ENCODE assay signal across 29 cellular contexts in the genomic region with DNA sequence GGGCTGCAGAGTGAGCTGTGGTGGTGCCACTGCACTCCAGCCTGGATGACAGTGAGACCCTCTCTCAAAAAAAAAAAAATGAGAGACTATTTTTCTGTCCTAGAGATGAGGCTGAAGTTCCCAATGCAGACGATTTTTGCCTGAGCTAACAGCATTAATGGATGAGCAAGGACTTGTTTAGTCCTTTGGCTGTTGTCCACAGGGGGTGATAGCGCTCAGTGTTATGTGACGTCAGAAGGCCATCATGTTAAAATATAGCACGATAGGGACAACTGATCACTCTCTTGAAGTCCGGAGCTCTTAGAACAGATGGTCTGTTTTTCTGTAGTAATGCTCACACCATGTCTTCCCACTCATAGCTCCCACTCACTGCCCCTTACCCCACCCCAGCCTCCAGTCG. TPM values are rescaled to one million over a fixed set of nuclear protein-coding genes. Genes with fewer than 3 reads are reported as not detected.
A peak's percentile ranks its signal among the peaks of the same experiment; 100 is the strongest.
DNase-seq lines count a peak whose midpoint lies in the region; ATAC-seq and TF ChIP-seq lines count a peak whose summit lies in the region.
"Had no signal": no experiment of that assay in that cellular context is flagged by ENCODE, and none has a peak within 500 bp of the region (broad histone marks: within the 10 kb centered on the region; RNA-seq: fewer than 3 reads in every experiment).

No MANE protein-coding gene starts in this region.

- H3K36me3 Mint-ChIP-seq in activated CD4-positive, alpha-beta memory T cell treated with anti-CD3 and anti-CD28 coated beads, Interleukin-2, amount 10 ng/mL, durations not matched to agents 7 days and 5 days (ENCODE audit: low read depth): peaks cover 72% of the 10 kb centered on the region
- H3K36me3 Mint-ChIP-seq in activated CD4-positive, alpha-beta memory T cell treated with anti-CD3 and anti-CD28 coated beads for 36 hours: peaks cover 63% of the 10 kb centered on the region
- H3K36me3 Mint-ChIP-seq in CD4-positive, alpha-beta T cell (ENCODE audit: low read depth): peaks cover 77% of the 10 kb centered on the region
- peaks cover 8% of the 10 kb centered on the region for H3K36me3 Mint-ChIP-seq in T-helper 17 cell (ENCODE audit: low read depth)
- peaks cover 2 to 23% (median 7%) of the 10 kb centered on the region in 3 donors for H3K36me3 Mint-ChIP-seq in immature natural killer cell

- H3K36me3 ChIP-seq in WERI-Rb-1: peaks cover 39% of the 10 kb centered on the region
- H3K36me3 ChIP-seq: ovary had no signal

- DNase-seq in activated CD4-positive, alpha-beta memory T cell treated with anti-CD3 and anti-CD28 coated beads, Interleukin-2, amount 10 ng/mL, durations not matched to agents 7 days and 5 days: no peak
- no peak for DNase-seq in activated CD4-positive, alpha-beta memory T cell treated with anti-CD3 and anti-CD28 coated beads for 36 hours
- no peak for DNase-seq in CD4-positive, alpha-beta T cell
- no peak for DNase-seq in T-helper 17 cell
- no peak for DNase-seq in immature natural killer cell
- DNase-seq in WERI-Rb-1: no peak
- no peak for DNase-seq in foreskin fibroblast
- DNase-seq: activated CD4-positive, alpha-beta T cell treated with anti-CD3 and anti-CD28 coated beads, Interleukin-2, amount 10 ng/mL, durations not matched to agents 24 days and 14 days; activated effector memory CD4-positive, alpha-beta T cell treated with Interleukin-2 at 50 U/mL for 16 hours; adrenal gland; BE2C; head of caudate nucleus; KG1; kidney; NCI-H1436 treated with DMSO at 0.1 percent for 48 hours; NCI-H446 treated with DMSO at 0.1 percent for 48 hours; nephron progenitor cell; ovary; stimulated activated CD4-positive, alpha-beta T cell treated with anti-CD3 and anti-CD28 coated beads, Interleukin-1b, Interleukin-23, amount 100 ng/mL, for 48 hours; upper lobe of left lung had no signal

- ATAC-seq in CD4-positive, alpha-beta T cell (ENCODE audit: poor library complexity): no peak
- no peak for ATAC-seq in T-helper 17 cell
- no peak for ATAC-seq in HG02678 (IDR thresholded peaks at IDR 0.05; ENCODE audit: unreplicated experiment)
- ATAC-seq: HCT116 had no signal

- H3K27me3 Mint-ChIP-seq in activated CD4-positive, alpha-beta memory T cell treated with anti-CD3 and anti-CD28 coated beads, Interleukin-2, amount 10 ng/mL, durations not matched to agents 7 days and 5 days: no peaks in the 10 kb centered on the region
- no peaks in the 10 kb centered on the region for H3K27me3 Mint-ChIP-seq in activated CD4-positive, alpha-beta memory T cell treated with anti-CD3 and anti-CD28 coated beads for 36 hours
- H3K27me3 Mint-ChIP-seq in CD4-positive, alpha-beta T cell: no peaks in the 10 kb centered on the region
- no peaks in the 10 kb centered on the region for H3K27me3 Mint-ChIP-seq in T-helper 17 cell
- H3K27me3 Mint-ChIP-seq in immature natural killer cell (ENCODE audit: low read depth in 3 of 3): peaks cover 0 to 4% (median 0%) of the 10 kb centered on the region in 3 donors
- H3K27me3 Mint-ChIP-seq: activated CD4-positive, alpha-beta T cell treated with anti-CD3 and anti-CD28 coated beads, Interleukin-2, amount 10 ng/mL, durations not matched to agents 24 days and 14 days; brain had no signal

- POLR2A ChIA-PET in activated CD4-positive, alpha-beta memory T cell treated with anti-CD3 and anti-CD28 coated beads, Interleukin-2, amount 10 ng/mL, durations not matched to agents 7 days and 5 days (lab: Charles Lee): interaction anchor here (1.5 to 1.6 kb wide), 2 partner anchors 18 to 25 kb away, joined by 3 to 7 read pairs; no protein-coding TSS in a partner anchor
- POLR2A ChIA-PET in activated CD4-positive, alpha-beta memory T cell treated with anti-CD3 and anti-CD28 coated beads for 36 hours (lab: Charles Lee): interaction anchor here (0.5 kb wide), 1 partner anchor 1926 kb away, joined by 4 read pairs; no protein-coding TSS in a partner anchor
- POLR2A ChIA-PET in CD4-positive, alpha-beta T cell (lab: Charles Lee): interaction anchor here (0.6 to 1.1 kb wide), 4 partner anchors 8 to 40 kb away, joined by 3 to 5 read pairs (median 4); no protein-coding TSS in a partner anchor

- H3K27ac ChIP-seq in CD4-positive, alpha-beta T cell (ENCODE audit: low read depth, low read length): no peak overlapping the region
- H3K27ac ChIP-seq in WERI-Rb-1: no peak overlapping the region
- H3K27ac ChIP-seq: adrenal gland, epithelial cell of prostate, ovary, upper lobe of left lung, VCaP had no signal

- CTCF ChIA-PET in activated CD4-positive, alpha-beta memory T cell treated with anti-CD3 and anti-CD28 coated beads, Interleukin-2, amount 10 ng/mL, durations not matched to agents 7 days and 5 days (lab: Charles Lee): interaction anchor here (1.2 to 2.0 kb wide), 2 partner anchors 8 to 40 kb away, joined by 3 to 8 read pairs; no protein-coding TSS in a partner anchor
- CTCF ChIA-PET in activated CD4-positive, alpha-beta memory T cell treated with anti-CD3 and anti-CD28 coated beads for 36 hours (lab: Charles Lee): interaction anchor here (0.6 kb wide), 2 partner anchors 21 to 67 kb away, joined by 3 to 5 read pairs; no protein-coding TSS in a partner anchor
- CTCF ChIA-PET in CD4-positive, alpha-beta T cell (lab: Charles Lee): no interaction called here

- peak overlapping the region; percentile 47 for H3K27ac Mint-ChIP-seq in activated CD4-positive, alpha-beta memory T cell treated with anti-CD3 and anti-CD28 coated beads, Interleukin-2, amount 10 ng/mL, durations not matched to agents 7 days and 5 days
- no peak overlapping the region for H3K27ac Mint-ChIP-seq in activated CD4-positive, alpha-beta memory T cell treated with anti-CD3 and anti-CD28 coated beads for 36 hours
- H3K27ac Mint-ChIP-seq in CD4-positive, alpha-beta T cell: peak overlapping the region; percentile 73
- H3K27ac Mint-ChIP-seq in T-helper 17 cell (peak overlapping the region; percentile 70), immature natural killer cell (peak overlapping the region in 4 of 6 donors; percentile 3 to 72 (median 20))
- H3K27ac Mint-ChIP-seq: activated CD4-positive, alpha-beta T cell treated with anti-CD3 and anti-CD28 coated beads, Interleukin-2, amount 10 ng/mL, durations not matched to agents 24 days and 14 days; brain; nephron progenitor cell had no signal

- intact Hi-C loops in activated CD4-positive, alpha-beta memory T cell treated with anti-CD3 and anti-CD28 coated beads for 36 hours (cut with micrococcal nuclease): no loop called here
- intact Hi-C loops in CD4-positive, alpha-beta T cell (cut with DNase I, micrococcal nuclease): no loop called here

- H3K9me3 ChIP-seq in CD4-positive, alpha-beta T cell (ENCODE audit: control insufficient read depth, low read length): no peaks in the 10 kb centered on the region
- H3K9me3 ChIP-seq in T-helper 17 cell (ENCODE audit: control insufficient read depth, low read length, poor library complexity, severe bottlenecking) (no peaks in the 10 kb centered on the region), WERI-Rb-1 (ENCODE audit: severe bottlenecking) (no peaks in the 10 kb centered on the region)
- H3K9me3 ChIP-seq: adrenal gland, BE2C, ovary, upper lobe of left lung had no signal

- TF ChIP-seq CTCF in CD4-positive, alpha-beta T cell (IDR thresholded peaks at IDR 0.05): no peak
- TF ChIP-seq CTCF in WERI-Rb-1 (IDR thresholded peaks at IDR 0.05; ENCODE audit: low read depth, low read length): no peak
- TF ChIP-seq CTCF in foreskin fibroblast (IDR thresholded peaks at IDR 0.05; ENCODE audit: low read depth, low read length): no peak

- peaks cover 51% of the 10 kb centered on the region for H3K4me1 Mint-ChIP-seq in activated CD4-positive, alpha-beta memory T cell treated with anti-CD3 and anti-CD28 coated beads, Interleukin-2, amount 10 ng/mL, durations not matched to agents 7 days and 5 days
- H3K4me1 Mint-ChIP-seq in activated CD4-positive, alpha-beta memory T cell treated with anti-CD3 and anti-CD28 coated beads for 36 hours (ENCODE audit: low read depth): peaks cover 57% of the 10 kb centered on the region
- peaks cover 73% of the 10 kb centered on the region for H3K4me1 Mint-ChIP-seq in CD4-positive, alpha-beta T cell (ENCODE audit: low read depth)
- H3K4me1 Mint-ChIP-seq in T-helper 17 cell (peaks cover 40% of the 10 kb centered on the region), immature natural killer cell (peaks cover 38 to 71% of the 10 kb centered on the region in 2 donors)

- no peaks in the 10 kb centered on the region for H3K9me3 Mint-ChIP-seq in activated CD4-positive, alpha-beta memory T cell treated with anti-CD3 and anti-CD28 coated beads, Interleukin-2, amount 10 ng/mL, durations not matched to agents 7 days and 5 days
- H3K9me3 Mint-ChIP-seq in activated CD4-positive, alpha-beta memory T cell treated with anti-CD3 and anti-CD28 coated beads for 36 hours: no peaks in the 10 kb centered on the region
- H3K9me3 Mint-ChIP-seq in CD4-positive, alpha-beta T cell: no peaks in the 10 kb centered on the region
- H3K9me3 Mint-ChIP-seq in immature natural killer cell: no peaks in the 10 kb centered on the region
- H3K9me3 Mint-ChIP-seq: activated CD4-positive, alpha-beta T cell treated with anti-CD3 and anti-CD28 coated beads, Interleukin-2, amount 10 ng/mL, durations not matched to agents 24 days and 14 days; brain had no signal

- no peak overlapping the region for H3K4me3 Mint-ChIP-seq in activated CD4-positive, alpha-beta memory T cell treated with anti-CD3 and anti-CD28 coated beads, Interleukin-2, amount 10 ng/mL, durations not matched to agents 7 days and 5 days
- no peak overlapping the region for H3K4me3 Mint-ChIP-seq in activated CD4-positive, alpha-beta memory T cell treated with anti-CD3 and anti-CD28 coated beads for 36 hours
- peak overlapping the region; percentile 43 for H3K4me3 Mint-ChIP-seq in CD4-positive, alpha-beta T cell
- H3K4me3 Mint-ChIP-seq in T-helper 17 cell: no peak overlapping the region
- no peak overlapping the region for H3K4me3 Mint-ChIP-seq in immature natural killer cell
- H3K4me3 Mint-ChIP-seq: activated CD4-positive, alpha-beta T cell treated with anti-CD3 and anti-CD28 coated beads, Interleukin-2, amount 10 ng/mL, durations not matched to agents 24 days and 14 days; nephron progenitor cell had no signal

- no peaks in the 10 kb centered on the region for H3K27me3 ChIP-seq in CD4-positive, alpha-beta T cell (ENCODE audit: control insufficient read depth, insufficient read depth, low read length)
- H3K27me3 ChIP-seq in WERI-Rb-1 (ENCODE audit: insufficient read depth, low read depth, severe bottlenecking): no peaks in the 10 kb centered on the region
- H3K27me3 ChIP-seq: adrenal gland, BE2C, ovary, upper lobe of left lung had no signal

- no peak overlapping the region for H3K4me3 ChIP-seq in WERI-Rb-1 (ENCODE audit: low read depth, low read length)
- H3K4me3 ChIP-seq in foreskin fibroblast (ENCODE audit: low read depth in 1 of 2, low read length in 2 of 2): no peak overlapping the region
- H3K4me3 ChIP-seq: adrenal gland, ovary, smooth muscle cell, upper lobe of left lung had no signal

RNA-seq across cellular contexts. Expression of gene TRNT1, which starts 6.8 kb away (rescaled TPM):
- total RNA-seq in activated CD4-positive, alpha-beta memory T cell treated with anti-CD3 and anti-CD28 coated beads, Interleukin-2, amount 10 ng/mL, durations not matched to agents 7 days and 5 days: 10 to 100 TPM; 29.5 to 32.4 TPM
- 10 to 100 TPM; 51.5 to 53.6 TPM for total RNA-seq in activated CD4-positive, alpha-beta memory T cell treated with anti-CD3 and anti-CD28 coated beads for 36 hours
- total RNA-seq in CD4-positive, alpha-beta T cell: 10 to 100 TPM; 25.8 to 30.7 TPM
- total RNA-seq in T-helper 17 cell: 10 to 100 TPM; 27.3 to 45.6 TPM
- 10 to 100 TPM in 2 of 3 donors, 1 to 10 TPM in 1; 7.4 to 18.7 (median 15.9) TPM for polyA plus RNA-seq in immature natural killer cell

RNA-seq across cellular contexts. Expression of gene IL5RA, which starts 23.3 kb away (rescaled TPM):
- total RNA-seq in activated CD4-positive, alpha-beta memory T cell treated with anti-CD3 and anti-CD28 coated beads, Interleukin-2, amount 10 ng/mL, durations not matched to agents 7 days and 5 days: not detected
- under 1 TPM; 0.15 to 0.74 TPM for total RNA-seq in activated CD4-positive, alpha-beta memory T cell treated with anti-CD3 and anti-CD28 coated beads for 36 hours
- total RNA-seq in CD4-positive, alpha-beta T cell: under 1 TPM; 0.59 to 0.99 TPM
- total RNA-seq in T-helper 17 cell: 10 to 100 TPM in 1 of 2 donors, 1 to 10 TPM in 1; 3.7 to 10.4 TPM
- polyA plus RNA-seq in immature natural killer cell: 1 to 10 TPM in 1 of 3 donors, not detected in 2; 1.0 TPM
- total RNA-seq: activated CD4-positive, alpha-beta T cell treated with anti-CD3 and anti-CD28 coated beads, Interleukin-2, amount 10 ng/mL, durations not matched to agents 24 days and 14 days; chondrocyte; HT1080; smooth muscle cell; T-helper 2 cell treated with Interferon-gamma antibody and Interleukin-4, amounts not matched to agents 100 ng/mL and 5 ng/mL, for 36 hours had no signal

RNA-seq across cellular contexts. Expression of gene CRBN, which starts 46.0 kb away (rescaled TPM):
- total RNA-seq in activated CD4-positive, alpha-beta memory T cell treated with anti-CD3 and anti-CD28 coated beads, Interleukin-2, amount 10 ng/mL, durations not matched to agents 7 days and 5 days: 10 to 100 TPM; 62.8 to 74.4 TPM
- total RNA-seq in activated CD4-positive, alpha-beta memory T cell treated with anti-CD3 and anti-CD28 coated beads for 36 hours: 10 to 100 TPM; 40.4 to 45.4 TPM
- total RNA-seq in CD4-positive, alpha-beta T cell: 100 to 1,000 TPM; 144 to 148 TPM
- total RNA-seq in T-helper 17 cell: 100 to 1,000 TPM; 129 to 139 TPM
- polyA plus RNA-seq in immature natural killer cell: 100 to 1,000 TPM; 171 to 176 (median 174) TPM
